ENCODE assay signal across 8 cellular contexts in the genomic region with DNA sequence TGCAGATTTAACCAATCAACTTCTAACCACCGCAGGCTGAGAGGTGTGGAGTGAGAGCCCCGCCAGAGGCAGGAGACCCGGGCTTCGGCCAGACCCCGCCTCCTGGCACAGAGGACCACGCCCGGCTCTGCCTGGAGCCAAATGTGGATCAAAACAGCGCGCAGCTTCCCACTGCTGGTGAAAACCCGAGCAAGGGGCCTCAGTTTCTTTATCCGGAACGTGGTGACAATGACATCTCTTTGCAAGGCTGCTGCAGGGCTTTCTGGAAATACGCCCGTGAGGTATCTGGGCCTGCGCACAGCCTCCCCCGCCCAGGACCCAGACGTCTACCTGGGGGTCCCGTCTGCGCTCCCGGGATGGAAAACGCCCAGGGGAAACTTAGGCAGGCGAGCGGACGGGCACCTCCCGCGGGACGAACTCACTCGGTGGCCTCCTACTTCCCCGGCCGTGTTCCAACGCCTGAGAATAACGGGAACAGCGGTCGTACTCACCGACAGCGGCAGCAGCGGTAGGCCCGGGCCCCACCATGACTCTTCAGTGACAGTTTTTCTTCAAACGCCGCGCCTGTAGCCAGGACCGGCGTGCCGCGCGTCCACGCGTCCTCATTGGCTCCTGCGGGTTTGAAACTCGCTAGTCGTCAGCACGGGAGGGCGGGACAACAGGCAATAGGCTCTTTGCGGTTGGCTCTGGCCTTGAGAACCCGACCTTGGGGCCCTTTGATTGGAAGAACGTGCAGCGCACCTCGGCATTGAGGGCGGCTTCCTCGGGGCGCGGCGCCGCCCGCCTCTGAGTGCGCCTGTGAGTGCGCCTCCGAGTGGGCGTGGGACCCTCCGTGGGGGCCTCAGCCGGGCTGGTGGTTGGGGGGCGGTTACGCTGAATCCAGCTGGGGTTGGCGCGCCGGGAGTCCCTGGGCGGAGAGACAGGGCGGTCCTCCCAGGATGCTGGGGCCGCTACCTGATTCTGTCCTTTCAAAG. TPM values are rescaled to one million over a fixed set of nuclear protein-coding genes. Genes with fewer than 3 reads are reported as not detected.
DNase-seq lines count a peak whose midpoint lies in the region; ATAC-seq and TF ChIP-seq lines count a peak whose summit lies in the region.

A gene with protein sequence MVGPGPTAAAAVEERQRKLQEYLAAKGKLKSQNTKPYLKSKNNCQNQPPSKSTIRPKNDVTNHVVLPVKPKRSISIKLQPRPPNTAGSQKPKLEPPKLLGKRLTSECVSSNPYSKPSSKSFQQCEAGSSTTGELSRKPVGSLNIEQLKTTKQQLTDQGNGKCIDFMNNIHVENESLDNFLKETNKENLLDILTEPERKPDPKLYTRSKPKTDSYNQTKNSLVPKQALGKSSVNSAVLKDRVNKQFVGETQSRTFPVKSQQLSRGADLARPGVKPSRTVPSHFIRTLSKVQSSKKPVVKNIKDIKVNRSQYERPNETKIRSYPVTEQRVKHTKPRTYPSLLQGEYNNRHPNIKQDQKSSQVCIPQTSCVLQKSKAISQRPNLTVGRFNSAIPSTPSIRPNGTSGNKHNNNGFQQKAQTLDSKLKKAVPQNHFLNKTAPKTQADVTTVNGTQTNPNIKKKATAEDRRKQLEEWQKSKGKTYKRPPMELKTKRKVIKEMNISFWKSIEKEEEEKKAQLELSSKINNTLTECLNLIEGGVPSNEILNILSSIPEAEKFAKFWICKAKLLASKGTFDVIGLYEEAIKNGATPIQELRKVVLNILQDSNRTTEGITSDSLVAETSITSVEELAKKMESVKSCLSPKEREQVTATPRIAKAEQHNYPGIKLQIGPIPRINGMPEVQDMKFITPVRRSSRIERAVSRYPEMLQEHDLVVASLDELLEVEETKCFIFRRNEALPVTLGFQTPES (minus strand): TSS at position 539 of the 974 bp plus-strand sequence. CDS start 11 bp downstream, at position 528.

- H3K9me3 ChIP-seq in ascending aorta, result no peaks in the 10 kb centered on the region
- H3K9me3 ChIP-seq in right cardiac atrium (ENCODE audit: control insufficient read depth, low read length), result no peaks in the 10 kb centered on the region
- no peaks in the 10 kb centered on the region for H3K9me3 ChIP-seq in vagina

- DNase-seq in NCI-H1930 (lab: John Stamatoyannopoulos, UW), result peak; percentile 95 to 98
- peak; percentile 90 to 97 for DNase-seq in ascending aorta (ENCODE audit: low spot score in 2 of 2)
- peak; percentile 96 to 98 (median 96) for DNase-seq in right cardiac atrium
- peak; percentile 93 for DNase-seq in pulmonary artery endothelial cell (ENCODE audit: low read depth, low spot score)
- peak in 1 of 2 donors; percentile 95 for DNase-seq in vagina (ENCODE audit: extremely low spot score in 2 of 2)

- WGBS in right cardiac atrium, result under 1% methylated on average over 79 of the region's 79 CpGs

- TF ChIP-seq POLR2A in GM18505 (IDR thresholded peaks at IDR 0.05; ENCODE audit: borderline replicate concordance, extremely low read depth, insufficient read depth, insufficient read length) (peak; percentile 60), vagina (IDR thresholded peaks at IDR 0.05) (no peak)

- H3K4me1 ChIP-seq in ascending aorta, result peaks cover 3 to 4% of the 10 kb centered on the region in 2 donors
- H3K4me1 ChIP-seq in right cardiac atrium (ENCODE audit: control insufficient read depth, insufficient read depth, low read length), result no peaks in the 10 kb centered on the region
- peaks cover 13% of the 10 kb centered on the region for H3K4me1 ChIP-seq in vagina

- H3K4me3 ChIP-seq in ascending aorta (peak within 1 kb of the TSS; percentile 45 to 79), right cardiac atrium (ENCODE audit: low read length) (peak within 1 kb of the TSS; percentile 84), vagina (peak within 1 kb of the TSS; percentile 76 to 81)

- intact Hi-C loops in T-helper 2 cell treated with Interferon-gamma antibody and Interleukin-4, amounts not matched to agents 100 ng/mL and 5 ng/mL, for 36 hours (cut with micrococcal nuclease), result loop anchor here (1.0 to 10.0 kb wide), 7 partner anchors 15 to 710 kb away; a partner anchor contains a TSS
- intact Hi-C loops in ascending aorta (cut with DNase I) (no loop called here), right cardiac atrium (cut with DNase I) (no loop called here), vagina (cut with DNase I) (no loop called here)

- H3K36me3 ChIP-seq in ascending aorta, result no peaks in the 10 kb centered on the region
- no peaks in the 10 kb centered on the region for H3K36me3 ChIP-seq in vagina

- H3K27me3 ChIP-seq in ascending aorta, result no peaks in the 10 kb centered on the region
- no peaks in the 10 kb centered on the region for H3K27me3 ChIP-seq in right cardiac atrium (ENCODE audit: control insufficient read depth, insufficient read depth)
- no peaks in the 10 kb centered on the region for H3K27me3 ChIP-seq in vagina

- no peak for TF ChIP-seq CTCF in ascending aorta (IDR thresholded peaks at IDR 0.05)
- peak in 1 of 3 experiments; percentile 1 for TF ChIP-seq CTCF in vagina (IDR thresholded peaks at IDR 0.05)

- ATAC-seq in GM18505 (IDR thresholded peaks at IDR 0.05; ENCODE audit: unreplicated experiment), result peak; percentile 96
- peak; percentile 94 for ATAC-seq in HG02973 (IDR thresholded peaks at IDR 0.05; ENCODE audit: unreplicated experiment)
- ATAC-seq in right cardiac atrium, result peak; percentile 100

- H3K27ac ChIP-seq in ascending aorta (no peak within 1 kb of the TSS), right cardiac atrium (ENCODE audit: low read length) (no peak within 1 kb of the TSS), vagina (peak within 1 kb of the TSS; percentile 59)

RNA-seq across cellular contexts. Expression of the gene that starts here (rescaled TPM):
- 43.2 and 49.6 TPM in 2 replicates for total RNA-seq in T-helper 2 cell treated with Interferon-gamma antibody and Interleukin-4, amounts not matched to agents 100 ng/mL and 5 ng/mL, for 36 hours
- not detected for total RNA-seq in ascending aorta
- under 1 TPM in 2 of 4 donors, not detected in 2; 0.26 to 0.46 TPM for total RNA-seq in right cardiac atrium
- polyA plus RNA-seq in right cardiac atrium, result not detected
- total RNA-seq in pulmonary artery endothelial cell, result 4.9 and 10.3 TPM in 2 replicates
- total RNA-seq in vagina, result 1.2 TPM

Comparison
In these comparisons a context has a peak if more than half of its experiments do, and no peak if none do; other contexts are left out.
1. Peak in DNase-seq and H3K4me3 ChIP-seq in ascending aorta; RNA of the gene not detected or under 1 TPM.
2. Peak in DNase-seq, ATAC-seq and H3K4me3 ChIP-seq in right cardiac atrium; RNA of the gene not detected or under 1 TPM.